In the genomic region with DNA sequence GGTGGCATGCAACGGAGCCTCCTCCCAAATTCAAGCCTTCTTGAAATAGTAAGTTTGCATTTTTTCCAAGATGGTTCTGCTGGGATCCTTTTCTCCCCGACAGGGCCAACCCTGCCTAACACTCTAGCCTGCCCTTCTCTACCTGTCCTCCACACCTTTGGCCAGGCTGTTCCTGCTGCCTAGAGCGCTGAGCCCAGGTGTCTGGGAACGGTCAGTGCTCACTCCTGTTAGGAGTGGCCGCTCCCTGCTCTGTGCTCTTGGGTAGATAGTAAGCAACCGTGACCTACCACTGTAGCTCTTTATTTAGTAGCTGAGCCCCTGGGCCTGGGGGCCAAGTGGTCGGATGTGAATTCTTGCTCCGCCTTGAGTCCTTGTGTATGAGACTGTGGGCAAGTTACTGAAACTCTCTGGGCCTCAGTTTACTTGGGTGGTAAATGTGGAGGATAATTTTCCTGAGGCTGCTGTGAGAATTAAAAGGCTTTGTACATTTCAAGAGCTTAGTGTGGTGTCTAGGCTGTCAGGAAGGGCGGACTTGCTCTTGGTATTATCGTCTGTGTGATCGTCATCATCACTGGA, we compare ENCODE assay signal across 1 cellular context.
TF ChIP-seq lines count a peak whose summit lies in the region.

No MANE protein-coding gene starts in this region.

TF ChIP-seq in GM23338, 12 proteins besides CTCF, POLR2A, EP300 and RAD21:
- TF ChIP-seq, protein P1, sequence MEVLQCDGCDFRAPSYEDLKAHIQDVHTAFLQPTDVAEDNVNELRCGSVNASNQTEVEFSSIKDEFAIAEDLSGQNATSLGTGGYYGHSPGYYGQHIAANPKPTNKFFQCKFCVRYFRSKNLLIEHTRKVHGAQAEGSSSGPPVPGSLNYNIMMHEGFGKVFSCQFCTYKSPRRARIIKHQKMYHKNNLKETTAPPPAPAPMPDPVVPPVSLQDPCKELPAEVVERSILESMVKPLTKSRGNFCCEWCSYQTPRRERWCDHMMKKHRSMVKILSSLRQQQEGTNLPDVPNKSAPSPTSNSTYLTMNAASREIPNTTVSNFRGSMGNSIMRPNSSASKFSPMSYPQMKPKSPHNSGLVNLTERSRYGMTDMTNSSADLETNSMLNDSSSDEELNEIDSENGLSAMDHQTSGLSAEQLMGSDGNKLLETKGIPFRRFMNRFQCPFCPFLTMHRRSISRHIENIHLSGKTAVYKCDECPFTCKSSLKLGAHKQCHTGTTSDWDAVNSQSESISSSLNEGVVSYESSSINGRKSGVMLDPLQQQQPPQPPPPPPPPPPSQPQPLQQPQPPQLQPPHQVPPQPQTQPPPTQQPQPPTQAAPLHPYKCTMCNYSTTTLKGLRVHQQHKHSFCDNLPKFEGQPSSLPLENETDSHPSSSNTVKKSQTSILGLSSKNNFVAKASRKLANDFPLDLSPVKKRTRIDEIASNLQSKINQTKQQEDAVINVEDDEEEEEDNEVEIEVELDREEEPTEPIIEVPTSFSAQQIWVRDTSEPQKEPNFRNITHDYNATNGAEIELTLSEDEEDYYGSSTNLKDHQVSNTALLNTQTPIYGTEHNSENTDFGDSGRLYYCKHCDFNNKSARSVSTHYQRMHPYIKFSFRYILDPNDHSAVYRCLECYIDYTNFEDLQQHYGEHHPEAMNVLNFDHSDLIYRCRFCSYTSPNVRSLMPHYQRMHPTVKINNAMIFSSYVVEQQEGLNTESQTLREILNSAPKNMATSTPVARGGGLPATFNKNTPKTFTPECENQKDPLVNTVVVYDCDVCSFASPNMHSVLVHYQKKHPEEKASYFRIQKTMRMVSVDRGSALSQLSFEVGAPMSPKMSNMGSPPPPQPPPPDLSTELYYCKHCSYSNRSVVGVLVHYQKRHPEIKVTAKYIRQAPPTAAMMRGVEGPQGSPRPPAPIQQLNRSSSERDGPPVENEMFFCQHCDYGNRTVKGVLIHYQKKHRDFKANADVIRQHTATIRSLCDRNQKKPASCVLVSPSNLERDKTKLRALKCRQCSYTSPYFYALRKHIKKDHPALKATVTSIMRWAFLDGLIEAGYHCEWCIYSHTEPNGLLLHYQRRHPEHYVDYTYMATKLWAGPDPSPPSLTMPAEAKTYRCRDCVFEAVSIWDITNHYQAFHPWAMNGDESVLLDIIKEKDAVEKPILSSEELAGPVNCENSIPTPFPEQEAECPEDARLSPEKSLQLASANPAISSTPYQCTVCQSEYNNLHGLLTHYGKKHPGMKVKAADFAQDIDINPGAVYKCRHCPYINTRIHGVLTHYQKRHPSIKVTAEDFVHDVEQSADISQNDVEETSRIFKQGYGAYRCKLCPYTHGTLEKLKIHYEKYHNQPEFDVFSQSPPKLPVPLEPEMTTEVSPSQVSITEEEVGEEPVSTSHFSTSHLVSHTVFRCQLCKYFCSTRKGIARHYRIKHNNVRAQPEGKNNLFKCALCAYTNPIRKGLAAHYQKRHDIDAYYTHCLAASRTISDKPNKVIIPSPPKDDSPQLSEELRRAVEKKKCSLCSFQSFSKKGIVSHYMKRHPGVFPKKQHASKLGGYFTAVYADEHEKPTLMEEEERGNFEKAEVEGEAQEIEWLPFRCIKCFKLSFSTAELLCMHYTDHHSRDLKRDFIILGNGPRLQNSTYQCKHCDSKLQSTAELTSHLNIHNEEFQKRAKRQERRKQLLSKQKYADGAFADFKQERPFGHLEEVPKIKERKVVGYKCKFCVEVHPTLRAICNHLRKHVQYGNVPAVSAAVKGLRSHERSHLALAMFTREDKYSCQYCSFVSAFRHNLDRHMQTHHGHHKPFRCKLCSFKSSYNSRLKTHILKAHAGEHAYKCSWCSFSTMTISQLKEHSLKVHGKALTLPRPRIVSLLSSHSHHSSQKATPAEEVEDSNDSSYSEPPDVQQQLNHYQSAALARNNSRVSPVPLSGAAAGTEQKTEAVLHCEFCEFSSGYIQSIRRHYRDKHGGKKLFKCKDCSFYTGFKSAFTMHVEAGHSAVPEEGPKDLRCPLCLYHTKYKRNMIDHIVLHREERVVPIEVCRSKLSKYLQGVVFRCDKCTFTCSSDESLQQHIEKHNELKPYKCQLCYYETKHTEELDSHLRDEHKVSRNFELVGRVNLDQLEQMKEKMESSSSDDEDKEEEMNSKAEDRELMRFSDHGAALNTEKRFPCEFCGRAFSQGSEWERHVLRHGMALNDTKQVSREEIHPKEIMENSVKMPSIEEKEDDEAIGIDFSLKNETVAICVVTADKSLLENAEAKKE (CRISPR knock-in tag; IDR thresholded peaks at IDR 0.05), result no peak
- TF ChIP-seq NANOG (IDR thresholded peaks at IDR 0.05; ENCODE audit: borderline replicate concordance), result no peak
- TF ChIP-seq STAT1 (IDR thresholded peaks at IDR 0.05; ENCODE audit: unreplicated experiment), result no peak
- TF ChIP-seq, protein P2, sequence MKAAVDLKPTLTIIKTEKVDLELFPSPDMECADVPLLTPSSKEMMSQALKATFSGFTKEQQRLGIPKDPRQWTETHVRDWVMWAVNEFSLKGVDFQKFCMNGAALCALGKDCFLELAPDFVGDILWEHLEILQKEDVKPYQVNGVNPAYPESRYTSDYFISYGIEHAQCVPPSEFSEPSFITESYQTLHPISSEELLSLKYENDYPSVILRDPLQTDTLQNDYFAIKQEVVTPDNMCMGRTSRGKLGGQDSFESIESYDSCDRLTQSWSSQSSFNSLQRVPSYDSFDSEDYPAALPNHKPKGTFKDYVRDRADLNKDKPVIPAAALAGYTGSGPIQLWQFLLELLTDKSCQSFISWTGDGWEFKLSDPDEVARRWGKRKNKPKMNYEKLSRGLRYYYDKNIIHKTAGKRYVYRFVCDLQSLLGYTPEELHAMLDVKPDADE (IDR thresholded peaks at IDR 0.05), result no peak
- TF ChIP-seq ZNF114 (CRISPR knock-in tag; IDR thresholded peaks at IDR 0.05), result no peak
- TF ChIP-seq EZH2phosphoT487 (IDR thresholded peaks at IDR 0.05; ENCODE audit: unreplicated experiment), result no peak
- no peak for TF ChIP-seq EZH2 (IDR thresholded peaks at IDR 0.05; ENCODE audit: low read depth, unreplicated experiment)
- no peak for TF ChIP-seq CREB1 (CRISPR knock-in tag; IDR thresholded peaks at IDR 0.05; ENCODE audit: low read depth)
- no peak for TF ChIP-seq ZNF331 (CRISPR knock-in tag; IDR thresholded peaks at IDR 0.05; ENCODE audit: low read depth)
- TF ChIP-seq, protein P3, sequence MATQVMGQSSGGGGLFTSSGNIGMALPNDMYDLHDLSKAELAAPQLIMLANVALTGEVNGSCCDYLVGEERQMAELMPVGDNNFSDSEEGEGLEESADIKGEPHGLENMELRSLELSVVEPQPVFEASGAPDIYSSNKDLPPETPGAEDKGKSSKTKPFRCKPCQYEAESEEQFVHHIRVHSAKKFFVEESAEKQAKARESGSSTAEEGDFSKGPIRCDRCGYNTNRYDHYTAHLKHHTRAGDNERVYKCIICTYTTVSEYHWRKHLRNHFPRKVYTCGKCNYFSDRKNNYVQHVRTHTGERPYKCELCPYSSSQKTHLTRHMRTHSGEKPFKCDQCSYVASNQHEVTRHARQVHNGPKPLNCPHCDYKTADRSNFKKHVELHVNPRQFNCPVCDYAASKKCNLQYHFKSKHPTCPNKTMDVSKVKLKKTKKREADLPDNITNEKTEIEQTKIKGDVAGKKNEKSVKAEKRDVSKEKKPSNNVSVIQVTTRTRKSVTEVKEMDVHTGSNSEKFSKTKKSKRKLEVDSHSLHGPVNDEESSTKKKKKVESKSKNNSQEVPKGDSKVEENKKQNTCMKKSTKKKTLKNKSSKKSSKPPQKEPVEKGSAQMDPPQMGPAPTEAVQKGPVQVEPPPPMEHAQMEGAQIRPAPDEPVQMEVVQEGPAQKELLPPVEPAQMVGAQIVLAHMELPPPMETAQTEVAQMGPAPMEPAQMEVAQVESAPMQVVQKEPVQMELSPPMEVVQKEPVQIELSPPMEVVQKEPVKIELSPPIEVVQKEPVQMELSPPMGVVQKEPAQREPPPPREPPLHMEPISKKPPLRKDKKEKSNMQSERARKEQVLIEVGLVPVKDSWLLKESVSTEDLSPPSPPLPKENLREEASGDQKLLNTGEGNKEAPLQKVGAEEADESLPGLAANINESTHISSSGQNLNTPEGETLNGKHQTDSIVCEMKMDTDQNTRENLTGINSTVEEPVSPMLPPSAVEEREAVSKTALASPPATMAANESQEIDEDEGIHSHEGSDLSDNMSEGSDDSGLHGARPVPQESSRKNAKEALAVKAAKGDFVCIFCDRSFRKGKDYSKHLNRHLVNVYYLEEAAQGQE (IDR thresholded peaks at IDR 0.05; ENCODE audit: unreplicated experiment), result no peak
- TF ChIP-seq JUNB (IDR thresholded peaks at IDR 0.05; ENCODE audit: unreplicated experiment), result no peak
- no peak for TF ChIP-seq POLR2AphosphoS5 (IDR thresholded peaks at IDR 0.05; ENCODE audit: low read depth)
